27 cellular contexts compared by ENCODE assay signal in the genomic region with DNA sequence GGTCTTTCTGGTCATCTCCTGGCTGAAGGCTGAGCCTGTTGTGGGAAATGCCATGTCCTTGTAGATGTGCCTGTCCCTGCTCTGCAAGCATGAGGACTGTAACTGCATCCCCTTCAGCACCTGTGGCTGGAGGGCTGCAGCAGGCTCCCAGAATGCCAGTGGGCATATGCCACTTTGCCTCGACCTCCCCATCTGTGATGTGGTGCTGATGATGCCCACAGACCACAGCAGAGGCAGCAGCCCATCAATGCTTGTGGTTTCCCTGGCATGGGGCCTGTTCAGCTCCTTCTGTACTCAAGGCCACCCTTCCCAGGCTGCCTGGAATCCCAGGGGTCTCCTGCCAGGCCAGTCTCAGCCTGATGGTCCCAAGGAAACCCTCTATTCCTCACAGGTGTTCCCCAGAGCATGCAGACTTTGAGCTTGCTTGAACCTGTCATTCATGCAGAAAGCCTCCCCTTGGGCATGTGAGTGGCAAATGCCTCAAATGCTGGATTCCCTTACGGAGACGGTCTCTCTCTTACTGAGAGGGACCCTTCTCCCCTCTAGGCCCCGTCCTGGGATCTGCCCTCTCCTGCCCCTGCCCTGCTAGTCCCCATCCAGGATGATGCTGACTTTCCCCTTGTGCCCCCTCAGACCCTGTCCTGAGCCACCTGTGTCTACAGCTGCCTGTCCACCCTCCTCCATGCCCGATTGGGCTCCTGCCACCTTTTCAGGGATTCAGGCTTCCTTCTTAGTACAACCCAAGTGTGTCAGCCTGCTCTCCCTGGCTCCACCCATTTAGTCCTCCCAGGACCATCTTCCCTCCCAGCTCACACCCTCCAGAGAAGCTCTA. TPM values are rescaled to one million over a fixed set of nuclear protein-coding genes. Genes with fewer than 3 reads are reported as not detected.
A peak's percentile ranks its signal among the peaks of the same experiment; 100 is the strongest.
DNase-seq lines count a peak whose midpoint lies in the region; ATAC-seq and TF ChIP-seq lines count a peak whose summit lies in the region.
"Had no signal": no experiment of that assay in that cellular context is flagged by ENCODE, and none has a peak within 500 bp of the region (broad histone marks: within the 10 kb centered on the region; RNA-seq: fewer than 3 reads in every experiment).

No MANE protein-coding gene starts in this region.

- H3K36me3 Mint-ChIP-seq in activated CD4-positive, alpha-beta memory T cell treated with anti-CD3 and anti-CD28 coated beads for 36 hours = peaks cover 14% of the 10 kb centered on the region
- peaks cover 17% of the 10 kb centered on the region for H3K36me3 Mint-ChIP-seq in activated CD4-positive, alpha-beta memory T cell treated with anti-CD3 and anti-CD28 coated beads, Interleukin-2, amount 10 ng/mL, durations not matched to agents 7 days and 5 days (ENCODE audit: low read depth)
- H3K36me3 Mint-ChIP-seq in CD4-positive, alpha-beta memory T cell = peaks cover 57 to 71% of the 10 kb centered on the region in 2 donors
- no peaks in the 10 kb centered on the region for H3K36me3 Mint-ChIP-seq in progenitor cell of endocrine pancreas (ENCODE audit: insufficient read depth)

- ATAC-seq in GM21447 (IDR thresholded peaks at IDR 0.05; ENCODE audit: unreplicated experiment) = no peak
- ATAC-seq in HG03571 (IDR thresholded peaks at IDR 0.05; ENCODE audit: unreplicated experiment) = no peak
- ATAC-seq: left colon; stimulated activated naive CD8-positive, alpha-beta T cell treated with anti-CD3 and anti-CD28 coated beads, Interleukin-15, amount 100 ng/mL, for 72 hours had no signal

- DNase-seq in activated CD4-positive, alpha-beta memory T cell treated with anti-CD3 and anti-CD28 coated beads for 36 hours = peak; percentile 5
- no peak for DNase-seq in activated CD4-positive, alpha-beta memory T cell treated with anti-CD3 and anti-CD28 coated beads, Interleukin-2, amount 10 ng/mL, durations not matched to agents 7 days and 5 days
- no peak for DNase-seq in CD4-positive, alpha-beta memory T cell
- DNase-seq in ecto neural progenitor cell (ENCODE audit: low spot score) = peak; percentile 23
- peak; percentile 7 for DNase-seq in progenitor cell of endocrine pancreas (ENCODE audit: low spot score, unreplicated experiment)
- no peak for DNase-seq in SIG-M5 treated with dmso at 0.1 percent for 504 hours (lab: John Stamatoyannopoulos, UW; ENCODE audit: unreplicated experiment)
- DNase-seq: 8988T; activated B cell treated with CpG ODN at 0.5 μM for 24 hours; activated effector memory CD4-positive, alpha-beta T cell treated with anti-CD3 and anti-CD28 coated beads, Interleukin-2, amount 50 U/mL, for 16 hours; cerebellar nuclear complex; effector memory CD4-positive, alpha-beta T cell; glutamatergic neuron; left colon; NCI-H1105 treated with DMSO at 0.1 percent for 48 hours; NCI-H2107; NCI-H526; stimulated activated naive CD8-positive, alpha-beta T cell treated with anti-CD3 and anti-CD28 coated beads, Interleukin-15, amount 100 ng/mL, for 72 hours; T1000; trophoblast cell had no signal

- CTCF ChIA-PET in activated CD4-positive, alpha-beta memory T cell treated with anti-CD3 and anti-CD28 coated beads for 36 hours (lab: Charles Lee) = interaction anchor here (0.5 kb wide), 1 partner anchor 8 kb away, joined by 3 read pairs; no protein-coding TSS in a partner anchor
- CTCF ChIA-PET in activated CD4-positive, alpha-beta memory T cell treated with anti-CD3 and anti-CD28 coated beads, Interleukin-2, amount 10 ng/mL, durations not matched to agents 7 days and 5 days (lab: Charles Lee) = no interaction called here
- CTCF ChIA-PET in CD4-positive, alpha-beta memory T cell (lab: Charles Lee; ENCODE audit: partially characterized antibody) = no interaction called here

- intact Hi-C loops in activated CD4-positive, alpha-beta memory T cell treated with anti-CD3 and anti-CD28 coated beads for 36 hours (cut with micrococcal nuclease) = no loop called here
- intact Hi-C loops in CD4-positive, alpha-beta memory T cell (cut with micrococcal nuclease) = no loop called here

- H3K9me3 Mint-ChIP-seq in activated CD4-positive, alpha-beta memory T cell treated with anti-CD3 and anti-CD28 coated beads for 36 hours = peaks cover 4% of the 10 kb centered on the region
- H3K9me3 Mint-ChIP-seq in activated CD4-positive, alpha-beta memory T cell treated with anti-CD3 and anti-CD28 coated beads, Interleukin-2, amount 10 ng/mL, durations not matched to agents 7 days and 5 days = no peaks in the 10 kb centered on the region
- H3K9me3 Mint-ChIP-seq in CD4-positive, alpha-beta memory T cell = peaks cover 0 to 2% (median 0%) of the 10 kb centered on the region in 8 donors
- no peaks in the 10 kb centered on the region for H3K9me3 Mint-ChIP-seq in progenitor cell of endocrine pancreas (ENCODE audit: low read depth)

- no peaks in the 10 kb centered on the region for H3K27me3 ChIP-seq in CD4-positive, alpha-beta memory T cell (ENCODE audit: insufficient read depth, low read length)

- no peak overlapping the region for H3K4me3 ChIP-seq in CD4-positive, alpha-beta memory T cell (ENCODE audit: low read length in 2 of 2)
- H3K4me3 ChIP-seq: prostate gland had no signal

- peaks cover 10% of the 10 kb centered on the region for H3K4me1 Mint-ChIP-seq in activated CD4-positive, alpha-beta memory T cell treated with anti-CD3 and anti-CD28 coated beads for 36 hours (ENCODE audit: low read depth)
- H3K4me1 Mint-ChIP-seq in activated CD4-positive, alpha-beta memory T cell treated with anti-CD3 and anti-CD28 coated beads, Interleukin-2, amount 10 ng/mL, durations not matched to agents 7 days and 5 days = peaks cover 3% of the 10 kb centered on the region
- H3K4me1 Mint-ChIP-seq in CD4-positive, alpha-beta memory T cell = peaks cover 8 to 27% (median 17%) of the 10 kb centered on the region in 4 donors
- no peaks in the 10 kb centered on the region for H3K4me1 Mint-ChIP-seq in progenitor cell of endocrine pancreas (ENCODE audit: low read depth)
- H3K4me1 Mint-ChIP-seq: activated B cell treated with CpG ODN at 0.5 μM for 24 hours had no signal

- TF ChIP-seq CTCF in progenitor cell of endocrine pancreas (IDR thresholded peaks at IDR 0.05; ENCODE audit: unreplicated experiment) = no peak

- POLR2A ChIA-PET in activated CD4-positive, alpha-beta memory T cell treated with anti-CD3 and anti-CD28 coated beads for 36 hours (lab: Charles Lee) = no interaction called here
- POLR2A ChIA-PET in activated CD4-positive, alpha-beta memory T cell treated with anti-CD3 and anti-CD28 coated beads, Interleukin-2, amount 10 ng/mL, durations not matched to agents 7 days and 5 days (lab: Charles Lee) = no interaction called here
- POLR2A ChIA-PET in CD4-positive, alpha-beta memory T cell (lab: Charles Lee; ENCODE audit: partially characterized antibody) = no interaction called here

- no peaks in the 10 kb centered on the region for H3K4me1 ChIP-seq in CD4-positive, alpha-beta memory T cell (ENCODE audit: insufficient read depth, low read length)
- H3K4me1 ChIP-seq: prostate gland had no signal

- H3K27ac ChIP-seq in CD4-positive, alpha-beta memory T cell (ENCODE audit: low read depth, low read length) = no peak overlapping the region
- H3K27ac ChIP-seq: prostate gland had no signal

- H3K27ac Mint-ChIP-seq in activated CD4-positive, alpha-beta memory T cell treated with anti-CD3 and anti-CD28 coated beads for 36 hours = no peak overlapping the region
- no peak overlapping the region for H3K27ac Mint-ChIP-seq in activated CD4-positive, alpha-beta memory T cell treated with anti-CD3 and anti-CD28 coated beads, Interleukin-2, amount 10 ng/mL, durations not matched to agents 7 days and 5 days
- peak overlapping the region in 5 of 7 donors; percentile 14 to 89 (median 68) for H3K27ac Mint-ChIP-seq in CD4-positive, alpha-beta memory T cell
- no peak overlapping the region for H3K27ac Mint-ChIP-seq in progenitor cell of endocrine pancreas
- H3K27ac Mint-ChIP-seq: activated B cell treated with CpG ODN at 0.5 μM for 24 hours; stimulated activated naive CD8-positive, alpha-beta T cell treated with anti-CD3 and anti-CD28 coated beads, Interleukin-15, amount 100 ng/mL, for 72 hours had no signal

- no peaks in the 10 kb centered on the region for H3K27me3 Mint-ChIP-seq in activated CD4-positive, alpha-beta memory T cell treated with anti-CD3 and anti-CD28 coated beads for 36 hours
- H3K27me3 Mint-ChIP-seq in activated CD4-positive, alpha-beta memory T cell treated with anti-CD3 and anti-CD28 coated beads, Interleukin-2, amount 10 ng/mL, durations not matched to agents 7 days and 5 days = no peaks in the 10 kb centered on the region
- no peaks in the 10 kb centered on the region for H3K27me3 Mint-ChIP-seq in CD4-positive, alpha-beta memory T cell
- H3K27me3 Mint-ChIP-seq in progenitor cell of endocrine pancreas = peaks cover 24% of the 10 kb centered on the region
- H3K27me3 Mint-ChIP-seq: stimulated activated naive CD8-positive, alpha-beta T cell treated with anti-CD3 and anti-CD28 coated beads, Interleukin-15, amount 100 ng/mL, for 72 hours had no signal

- no peak overlapping the region for H3K4me3 Mint-ChIP-seq in activated CD4-positive, alpha-beta memory T cell treated with anti-CD3 and anti-CD28 coated beads for 36 hours
- no peak overlapping the region for H3K4me3 Mint-ChIP-seq in activated CD4-positive, alpha-beta memory T cell treated with anti-CD3 and anti-CD28 coated beads, Interleukin-2, amount 10 ng/mL, durations not matched to agents 7 days and 5 days
- no peak overlapping the region for H3K4me3 Mint-ChIP-seq in CD4-positive, alpha-beta memory T cell
- H3K4me3 Mint-ChIP-seq in progenitor cell of endocrine pancreas (ENCODE audit: low read depth) = no peak overlapping the region
- H3K4me3 Mint-ChIP-seq: activated B cell treated with CpG ODN at 0.5 μM for 24 hours; stimulated activated naive CD8-positive, alpha-beta T cell treated with anti-CD3 and anti-CD28 coated beads, Interleukin-15, amount 100 ng/mL, for 72 hours had no signal

- peaks cover 3% of the 10 kb centered on the region for H3K36me3 ChIP-seq in CD4-positive, alpha-beta memory T cell (ENCODE audit: insufficient read depth, low read length)
- H3K36me3 ChIP-seq: prostate gland had no signal

- no peaks in the 10 kb centered on the region for H3K9me3 ChIP-seq in CD4-positive, alpha-beta memory T cell (ENCODE audit: control insufficient read depth in 1 of 2, low read length in 2 of 2)
- H3K9me3 ChIP-seq: prostate gland had no signal

RNA-seq across cellular contexts. Expression of a gene that starts 50.9 kb away (rescaled TPM):
- total RNA-seq in activated CD4-positive, alpha-beta memory T cell treated with anti-CD3 and anti-CD28 coated beads for 36 hours = not detected
- total RNA-seq in activated CD4-positive, alpha-beta memory T cell treated with anti-CD3 and anti-CD28 coated beads, Interleukin-2, amount 10 ng/mL, durations not matched to agents 7 days and 5 days = not detected
- not detected for total RNA-seq in CD4-positive, alpha-beta memory T cell
- not detected for polyA plus RNA-seq in CD4-positive, alpha-beta memory T cell
- not detected in 2 replicates for total RNA-seq in progenitor cell of endocrine pancreas
- total RNA-seq: activated B cell treated with CpG ODN at 0.5 μM for 24 hours, astrocyte, fibroblast of lung, G401, left colon, skeletal muscle tissue had no signal
- polyA plus RNA-seq: fibroblast of lung, neural cell had no signal

Comparison
In these comparisons a context has a peak if more than half of its experiments do, and no peak if none do; other contexts are left out.
1. DNase-seq: peak in activated CD4-positive, alpha-beta memory T cell treated with anti-CD3 and anti-CD28 coated beads for 36 hours (single experiment), ecto neural progenitor cell (single experiment) and progenitor cell of endocrine pancreas (single experiment); none in activated CD4-positive, alpha-beta memory T cell treated with anti-CD3 and anti-CD28 coated beads, Interleukin-2, amount 10 ng/mL, durations not matched to agents 7 days and 5 days (single experiment), CD4-positive, alpha-beta memory T cell (0 of 5) and SIG-M5 treated with dmso at 0.1 percent for 504 hours (single experiment).
2. H3K27ac Mint-ChIP-seq: peak in CD4-positive, alpha-beta memory T cell (5 of 7); none in activated CD4-positive, alpha-beta memory T cell treated with anti-CD3 and anti-CD28 coated beads for 36 hours (single experiment), activated CD4-positive, alpha-beta memory T cell treated with anti-CD3 and anti-CD28 coated beads, Interleukin-2, amount 10 ng/mL, durations not matched to agents 7 days and 5 days (single experiment) and progenitor cell of endocrine pancreas (single experiment).